ENCODE assay signal across 8 cellular contexts in genomic region chr1:109396971-109397370, GRCh38. TPM values are rescaled to one million over a fixed set of nuclear protein-coding genes. Genes with fewer than 3 reads are reported as not detected.
DNase-seq lines count a peak whose midpoint lies in the region; ATAC-seq, FAIRE-seq and TF ChIP-seq lines count a peak whose summit lies in the region.

No MANE protein-coding gene starts in this region.

- no peaks in the 10 kb centered on the region for H3K9me3 Mint-ChIP-seq in activated T-cell treated with anti-CD3 and anti-CD28 coated beads, Interleukin-2, amount 50 U/mL, for 72 hours

- H3K9me3 ChIP-seq in cardiac muscle cell (ENCODE audit: low read depth) (no peaks in the 10 kb centered on the region), kidney (ENCODE audit: control insufficient read depth in 1 of 2, low read length in 2 of 2) (no peaks in the 10 kb centered on the region)

- DNase-seq in cardiac muscle cell (ENCODE audit: low read depth in 1 of 2, low spot score in 1 of 2) (peak in 1 of 2 donors; percentile 21), left cardiac atrium (no peak), kidney (no peak), substantia nigra (lab: John Stamatoyannopoulos, UW) (peak in 1 of 49 donors; percentile 29), GM03348 (ENCODE audit: low spot score) (no peak), posterior cingulate gyrus (no peak)
- DNase-seq in activated T-cell treated with anti-CD3 and anti-CD28 coated beads, Interleukin-2, amount 50 U/mL, for 72 hours, result no peak

- H3K4me1 ChIP-seq in cardiac muscle cell (ENCODE audit: low read depth), result peaks cover 46% of the 10 kb centered on the region
- H3K4me1 ChIP-seq in kidney (ENCODE audit: control insufficient read depth in 1 of 2, insufficient read depth in 1 of 2, low read depth in 1 of 2, low read length in 2 of 2), result peaks cover 28 to 32% of the 10 kb centered on the region in 2 donors

- TF ChIP-seq CTCF in cardiac muscle cell (IDR thresholded peaks at IDR 0.05; ENCODE audit: low read depth, low read length), result no peak
- TF ChIP-seq CTCF in kidney (IDR thresholded peaks at IDR 0.05; ENCODE audit: borderline replicate concordance, extremely low read depth, insufficient read depth), result no peak

- peak overlapping the region; percentile 72 for H3K27ac Mint-ChIP-seq in activated T-cell treated with anti-CD3 and anti-CD28 coated beads, Interleukin-2, amount 50 U/mL, for 72 hours

- peaks cover 56% of the 10 kb centered on the region for H3K27me3 Mint-ChIP-seq in activated T-cell treated with anti-CD3 and anti-CD28 coated beads, Interleukin-2, amount 50 U/mL, for 72 hours (ENCODE audit: low read depth)

- intact Hi-C loops in left cardiac atrium (cut with DNase I) (loop anchor here (5.0 kb wide), 2 partner anchors 35 to 135 kb away; no protein-coding TSS in a partner anchor), kidney (cut with DNase I) (no loop called here), posterior cingulate gyrus (cut with DNase I) (loop anchor here (1.0 to 10.0 kb wide), 3 partner anchors 82 to 135 kb away; no protein-coding TSS in a partner anchor)

- H3K4me1 Mint-ChIP-seq in activated T-cell treated with anti-CD3 and anti-CD28 coated beads, Interleukin-2, amount 50 U/mL, for 72 hours (ENCODE audit: low read depth), result peaks cover 28% of the 10 kb centered on the region

- no peaks in the 10 kb centered on the region for H3K27me3 ChIP-seq in cardiac muscle cell

- ATAC-seq in left cardiac atrium (no peak), HG02973 (IDR thresholded peaks at IDR 0.05; ENCODE audit: unreplicated experiment) (no peak)
- ATAC-seq in activated T-cell treated with anti-CD3 and anti-CD28 coated beads, Interleukin-2, amount 50 U/mL, for 72 hours (replicated peaks in 1 of 2), result no peak

- H3K4me3 ChIP-seq in cardiac muscle cell (peak overlapping the region; percentile 51), kidney (ENCODE audit: low read length in 2 of 2) (peak overlapping the region; percentile 59 to 60)

- H3K4me3 Mint-ChIP-seq in activated T-cell treated with anti-CD3 and anti-CD28 coated beads, Interleukin-2, amount 50 U/mL, for 72 hours, result peak overlapping the region; percentile 90 to 94

- no peaks in the 10 kb centered on the region for H3K36me3 ChIP-seq in cardiac muscle cell
- peaks cover 2 to 7% of the 10 kb centered on the region in 2 donors for H3K36me3 ChIP-seq in kidney (ENCODE audit: control insufficient read depth in 1 of 2, insufficient read depth in 2 of 2, low read length in 2 of 2)

- FAIRE-seq in kidney (lab: Jason Lieb, UNC), result no peak

- H3K36me3 Mint-ChIP-seq in activated T-cell treated with anti-CD3 and anti-CD28 coated beads, Interleukin-2, amount 50 U/mL, for 72 hours (ENCODE audit: insufficient read depth in 2 of 2), result peaks cover 0 to 3% of the 10 kb centered on the region in 2 donors

- peak overlapping the region; percentile 59 for H3K27ac ChIP-seq in cardiac muscle cell
- H3K27ac ChIP-seq in kidney (ENCODE audit: low read depth in 2 of 2, low read length in 2 of 2), result peak overlapping the region; percentile 18 to 51
- peak overlapping the region; percentile 97 for H3K27ac ChIP-seq in substantia nigra (ENCODE audit: low read depth, low read length, poor library complexity, severe bottlenecking)

- H3K9ac ChIP-seq in kidney (ENCODE audit: low read length in 2 of 2), result peak overlapping the region; percentile 30 to 43

RNA-seq across cellular contexts. Expression of gene SORT1, which starts 0.7 kb away (rescaled TPM):
- total RNA-seq in cardiac muscle cell (25.0 and 25.9 TPM in 2 replicates), left cardiac atrium (100 to 1,000 TPM; 139 to 157 TPM), kidney (169 TPM)
- polyA plus RNA-seq in cardiac muscle cell (27.6 and 35.8 TPM in 2 replicates), kidney (ENCODE audit: insufficient read depth, low read depth, low replicate concordance) (33.5 TPM)
- total RNA-seq in activated T-cell treated with anti-CD3 and anti-CD28 coated beads, Interleukin-2, amount 50 U/mL, for 72 hours, result 1 to 10 TPM; 1.4 to 4.8 TPM

RNA-seq across cellular contexts. Expression of gene PSMA5, which starts 29.3 kb away (rescaled TPM):
- 23.9 and 24.8 TPM in 2 replicates for total RNA-seq in cardiac muscle cell
- polyA plus RNA-seq in cardiac muscle cell, result 96.6 and 103 TPM in 2 replicates
- 10 to 100 TPM; 41.5 to 62.8 TPM for total RNA-seq in left cardiac atrium
- 100 to 1,000 TPM; 169 to 179 TPM for total RNA-seq in activated T-cell treated with anti-CD3 and anti-CD28 coated beads, Interleukin-2, amount 50 U/mL, for 72 hours
- 71.4 TPM for total RNA-seq in kidney
- 91.1 TPM for polyA plus RNA-seq in kidney (ENCODE audit: insufficient read depth, low read depth, low replicate concordance)

Comparison
In these comparisons a context has a peak if more than half of its experiments do, and no peak if none do; other contexts are left out.
1. H3K27ac ChIP-seq: peak in every context shown above with its lines; median percentile 97 in substantia nigra; 59 in cardiac muscle cell; 34 in kidney.